Comparison of ENCODE assay signal across 20 cellular contexts in genomic region chr17:12865769-12866168, GRCh38.
DNase-seq lines count a peak whose midpoint lies in the region; ATAC-seq and TF ChIP-seq lines count a peak whose summit lies in the region.
"Had no signal": no experiment of that assay in that cellular context is flagged by ENCODE, and none has a peak within 500 bp of the region (broad histone marks: within the 10 kb centered on the region; RNA-seq: fewer than 3 reads in every experiment).

No MANE protein-coding gene starts in this region.

- H3K4me1 ChIP-seq in osteoblast (ENCODE audit: insufficient read depth, low read length): no peaks in the 10 kb centered on the region
- H3K4me1 ChIP-seq: A549 had no signal

- peaks cover under 1% of the 10 kb centered on the region for H3K9me3 Mint-ChIP-seq in activated CD4-positive, alpha-beta T cell treated with anti-CD3 and anti-CD28 coated beads, Interleukin-2, amount 10 ng/mL, durations not matched to agents 24 days and 14 days
- H3K9me3 Mint-ChIP-seq: HFFc6 had no signal

- no peak overlapping the region for H3K27ac Mint-ChIP-seq in activated CD4-positive, alpha-beta T cell treated with anti-CD3 and anti-CD28 coated beads, Interleukin-2, amount 10 ng/mL, durations not matched to agents 24 days and 14 days
- H3K27ac Mint-ChIP-seq: CD4-positive, alpha-beta memory T cell; HFFc6 had no signal

- H3K4me1 Mint-ChIP-seq in activated CD4-positive, alpha-beta T cell treated with anti-CD3 and anti-CD28 coated beads, Interleukin-2, amount 10 ng/mL, durations not matched to agents 24 days and 14 days: no peaks in the 10 kb centered on the region
- H3K4me1 Mint-ChIP-seq: CD4-positive, alpha-beta memory T cell had no signal

- no peak overlapping the region for H3K4me3 ChIP-seq in osteoblast (ENCODE audit: insufficient read depth, low read length)
- H3K4me3 ChIP-seq: A549 had no signal

- intact Hi-C loops in activated CD4-positive, alpha-beta T cell treated with anti-CD3 and anti-CD28 coated beads, Interleukin-2, amount 10 ng/mL, durations not matched to agents 24 days and 14 days (cut with micrococcal nuclease): no loop called here

- no peaks in the 10 kb centered on the region for H3K79me2 ChIP-seq in osteoblast (ENCODE audit: insufficient read depth, low read length)

- DNase-seq in activated CD4-positive, alpha-beta T cell treated with anti-CD3 and anti-CD28 coated beads, Interleukin-2, amount 10 ng/mL, durations not matched to agents 24 days and 14 days: peak; percentile 9
- DNase-seq in activated CD4-positive, alpha-beta T cell treated with anti-CD3 and anti-CD28 coated beads, Interleukin-2, amount 50 U/mL, for 48 hours: no peak
- DNase-seq in osteoblast (ENCODE audit: insufficient read length, low spot score, missing footprints): peak; percentile 44
- no peak for DNase-seq in T-helper 1 cell
- no peak for DNase-seq in NCI-H146 (lab: John Stamatoyannopoulos, UW)
- DNase-seq: AML-193; CD4-positive, alpha-beta memory T cell; DMS153; DMS79; GDM1; GOT3; H7; HFFc6 had no signal

- no peaks in the 10 kb centered on the region for H3K27me3 Mint-ChIP-seq in activated CD4-positive, alpha-beta T cell treated with anti-CD3 and anti-CD28 coated beads, Interleukin-2, amount 10 ng/mL, durations not matched to agents 24 days and 14 days
- H3K27me3 Mint-ChIP-seq: CD4-positive, alpha-beta memory T cell had no signal

- H3K4me2 ChIP-seq in osteoblast (ENCODE audit: insufficient read depth, low read length): no peak overlapping the region
- H3K4me2 ChIP-seq: A549, KMS-11 had no signal

- no peak overlapping the region for H3K27ac ChIP-seq in osteoblast (ENCODE audit: low read depth, low read length)
- H3K27ac ChIP-seq: 22Rv1, A549, C4-2B, KMS-11 had no signal

- no peaks in the 10 kb centered on the region for H4K20me1 ChIP-seq in osteoblast (ENCODE audit: insufficient read depth, low read length)

- TF ChIP-seq CTCF in osteoblast (IDR thresholded peaks at IDR 0.05; ENCODE audit: extremely low read depth, low read depth, low read length): no peak

- H3K36me3 ChIP-seq in osteoblast (ENCODE audit: insufficient read depth, low read length): no peaks in the 10 kb centered on the region

- ATAC-seq in HG03103 (IDR thresholded peaks at IDR 0.05; ENCODE audit: low read depth, unreplicated experiment) (peak; percentile 12), GM21786 (IDR thresholded peaks at IDR 0.05; ENCODE audit: unreplicated experiment) (no peak)
- ATAC-seq: A549, HCT116 had no signal

- no peak overlapping the region for H2AFZ ChIP-seq in osteoblast (ENCODE audit: low read length)

- H3K9me3 ChIP-seq in osteoblast (ENCODE audit: low read depth, low read length): no peaks in the 10 kb centered on the region
- H3K9me3 ChIP-seq: A549 had no signal

- H3K36me3 Mint-ChIP-seq in activated CD4-positive, alpha-beta T cell treated with anti-CD3 and anti-CD28 coated beads, Interleukin-2, amount 10 ng/mL, durations not matched to agents 24 days and 14 days (ENCODE audit: low read depth): no peaks in the 10 kb centered on the region
- H3K36me3 Mint-ChIP-seq: CD4-positive, alpha-beta memory T cell had no signal

- H3K4me3 Mint-ChIP-seq in activated CD4-positive, alpha-beta T cell treated with anti-CD3 and anti-CD28 coated beads, Interleukin-2, amount 10 ng/mL, durations not matched to agents 24 days and 14 days: no peak overlapping the region
- H3K4me3 Mint-ChIP-seq: CD4-positive, alpha-beta memory T cell; HFFc6 had no signal

- no peaks in the 10 kb centered on the region for H3K27me3 ChIP-seq in osteoblast (ENCODE audit: insufficient read depth, low read length)

Comparison
In these comparisons a context has a peak if more than half of its experiments do, and no peak if none do; other contexts are left out.
1. DNase-seq: peak in activated CD4-positive, alpha-beta T cell treated with anti-CD3 and anti-CD28 coated beads, Interleukin-2, amount 10 ng/mL, durations not matched to agents 24 days and 14 days (single experiment) and osteoblast (single experiment); none in activated CD4-positive, alpha-beta T cell treated with anti-CD3 and anti-CD28 coated beads, Interleukin-2, amount 50 U/mL, for 48 hours (0 of 2), T-helper 1 cell (0 of 5) and NCI-H146 (single experiment).